12 cellular contexts compared by ENCODE assay signal in the genomic region with DNA sequence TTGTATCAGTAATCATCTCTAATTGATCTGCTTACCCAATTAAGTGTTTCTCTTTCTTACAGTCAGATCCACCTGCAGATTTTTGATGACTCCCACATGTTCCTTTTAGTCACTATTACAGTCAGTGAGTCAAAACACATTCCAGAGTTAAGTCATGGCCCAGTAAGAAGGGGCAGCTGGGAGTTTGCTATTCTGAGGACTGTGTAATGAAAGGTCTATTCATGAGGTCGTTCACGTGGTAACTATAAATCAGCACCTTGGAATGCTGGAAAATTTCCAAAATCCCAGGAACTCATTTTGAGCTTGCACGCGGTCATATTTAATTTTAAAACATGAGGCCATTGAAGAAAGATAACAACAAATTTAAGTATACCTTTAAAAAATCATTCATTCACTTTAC.
DNase-seq lines count a peak whose midpoint lies in the region; ATAC-seq, FAIRE-seq and TF ChIP-seq lines count a peak whose summit lies in the region.
"Had no signal": no experiment of that assay in that cellular context is flagged by ENCODE, and none has a peak within 500 bp of the region (broad histone marks: within the 10 kb centered on the region; RNA-seq: fewer than 3 reads in every experiment).

No MANE protein-coding gene starts in this region.

- H3K27me3 ChIP-seq in adipocyte (replicated peaks; ENCODE audit: control insufficient read depth, insufficient read depth, low read length) (no peaks in the 10 kb centered on the region), stomach smooth muscle (ENCODE audit: control insufficient read depth in 1 of 2, insufficient read depth in 2 of 2, low read length in 2 of 2) (no peaks in the 10 kb centered on the region), GM23338 (ENCODE audit: insufficient read depth) (no peaks in the 10 kb centered on the region)
- no peaks in the 10 kb centered on the region for H3K27me3 ChIP-seq in CD4-positive, alpha-beta memory T cell (ENCODE audit: insufficient read depth, low read length)

- H3K9me2 ChIP-seq in GM23338 (ENCODE audit: insufficient read depth): no peaks in the 10 kb centered on the region

- H3K4me1 Mint-ChIP-seq in CD4-positive, alpha-beta memory T cell: no peaks in the 10 kb centered on the region
- peaks cover 11% of the 10 kb centered on the region for H3K4me1 Mint-ChIP-seq in GM23338

- DNase-seq in DMS53 (lab: John Stamatoyannopoulos, UW) (peak; percentile 20), DMS53 treated with DMSO at 0.1 percent for 48 hours (lab: John Stamatoyannopoulos, UW; ENCODE audit: unreplicated experiment) (no peak), adipocyte (ENCODE audit: low read depth) (peak; percentile 87), left cardiac atrium (no peak), GM12891 (ENCODE audit: insufficient read length, low spot score) (no peak), GM23338 (ENCODE audit: low spot score) (no peak)
- DNase-seq in CD4-positive, alpha-beta memory T cell: no peak
- DNase-seq: activated T-cell treated with anti-CD3 and anti-CD28 coated beads, Interleukin-2, amount 50 U/mL, for 48 hours; MV-4-11; naive thymus-derived CD4-positive, alpha-beta T cell had no signal

- intact Hi-C loops in left cardiac atrium (cut with DNase I): no loop called here
- intact Hi-C loops in CD4-positive, alpha-beta memory T cell (cut with micrococcal nuclease): no loop called here

- CTCF ChIA-PET in CD4-positive, alpha-beta memory T cell (lab: Charles Lee; ENCODE audit: partially characterized antibody): no interaction called here

- H3K9me3 ChIP-seq in adipocyte (ENCODE audit: control insufficient read depth, low read length) (no peaks in the 10 kb centered on the region), stomach smooth muscle (ENCODE audit: control insufficient read depth in 2 of 2, low read length in 2 of 2) (no peaks in the 10 kb centered on the region)
- H3K9me3 ChIP-seq in CD4-positive, alpha-beta memory T cell (ENCODE audit: control insufficient read depth in 1 of 2, low read length in 2 of 2): no peaks in the 10 kb centered on the region

- H4K20me1 ChIP-seq in GM23338 (replicated peaks; ENCODE audit: insufficient read depth): no peaks in the 10 kb centered on the region

- H3K4me2 ChIP-seq in GM23338: no peak overlapping the region

- H3K4me3 ChIP-seq in adipocyte (ENCODE audit: low read length): no peak overlapping the region
- H3K4me3 ChIP-seq in stomach smooth muscle (ENCODE audit: low read length in 2 of 2): no peak overlapping the region
- no peak overlapping the region for H3K4me3 ChIP-seq in CD4-positive, alpha-beta memory T cell (ENCODE audit: low read length in 2 of 2)
- no peak overlapping the region for H3K4me3 ChIP-seq in GM23338

- H3K9ac ChIP-seq in adipocyte (ENCODE audit: low read length) (no peak overlapping the region), stomach smooth muscle (ENCODE audit: low read length in 2 of 2) (no peak overlapping the region)

- H3K27ac ChIP-seq in stomach smooth muscle (ENCODE audit: low read length) (peak overlapping the region; percentile 6), GM23338 (ENCODE audit: low read depth) (no peak overlapping the region)
- H3K27ac ChIP-seq in CD4-positive, alpha-beta memory T cell (ENCODE audit: low read depth, low read length): no peak overlapping the region

- peaks cover 17% of the 10 kb centered on the region for H3K4me1 ChIP-seq in adipocyte (ENCODE audit: control insufficient read depth, insufficient read depth, low read length)
- H3K4me1 ChIP-seq in stomach smooth muscle (ENCODE audit: control insufficient read depth, insufficient read depth, low read length): no peaks in the 10 kb centered on the region
- H3K4me1 ChIP-seq in CD4-positive, alpha-beta memory T cell (ENCODE audit: insufficient read depth, low read length): no peaks in the 10 kb centered on the region
- no peaks in the 10 kb centered on the region for H3K4me1 ChIP-seq in GM23338 (ENCODE audit: insufficient read depth)

- H3K27me3 Mint-ChIP-seq in CD4-positive, alpha-beta memory T cell: peaks cover 0 to 1% of the 10 kb centered on the region in 2 donors
- no peaks in the 10 kb centered on the region for H3K27me3 Mint-ChIP-seq in GM23338 (ENCODE audit: insufficient read depth, low read depth, poor library complexity)

- no peak for FAIRE-seq in GM12891 (lab: Jason Lieb, UNC)
- FAIRE-seq: A204.1 had no signal

- POLR2A ChIA-PET in CD4-positive, alpha-beta memory T cell (lab: Charles Lee; ENCODE audit: partially characterized antibody): no interaction called here

- H3K36me3 Mint-ChIP-seq in CD4-positive, alpha-beta memory T cell: no peaks in the 10 kb centered on the region
- no peaks in the 10 kb centered on the region for H3K36me3 Mint-ChIP-seq in GM23338 (ENCODE audit: low read depth)
- H3K36me3 Mint-ChIP-seq: naive thymus-derived CD4-positive, alpha-beta T cell had no signal

- TF ChIP-seq CTCF in GM23338 (conservative IDR thresholded peaks at IDR 0.05; ENCODE audit: low read depth in 2 of 2): no peak

- no peaks in the 10 kb centered on the region for H3F3A ChIP-seq in GM23338 (replicated peaks; ENCODE audit: low read depth)

- no peak overlapping the region for H2AFZ ChIP-seq in GM23338

- H3K9me3 Mint-ChIP-seq in CD4-positive, alpha-beta memory T cell: peaks cover 0 to 4% (median 0%) of the 10 kb centered on the region in 8 donors
- no peaks in the 10 kb centered on the region; the same call in 2 of the 3 replicates for H3K9me3 Mint-ChIP-seq in GM23338
- H3K9me3 Mint-ChIP-seq: naive thymus-derived CD4-positive, alpha-beta T cell had no signal

- no peaks in the 10 kb centered on the region for H3K79me2 ChIP-seq in GM23338 (replicated peaks; ENCODE audit: insufficient read depth)

- no peak for TF ChIP-seq POLR2A in GM12891 (IDR thresholded peaks at IDR 0.05; ENCODE audit: low read depth, low read length)

- H3K4me3 Mint-ChIP-seq in CD4-positive, alpha-beta memory T cell: no peak overlapping the region
- H3K4me3 Mint-ChIP-seq in GM23338: no peak overlapping the region
- H3K4me3 Mint-ChIP-seq: naive thymus-derived CD4-positive, alpha-beta T cell had no signal

- H3K36me3 ChIP-seq in adipocyte (ENCODE audit: control insufficient read depth, insufficient read depth, low read length, severe bottlenecking) (no peaks in the 10 kb centered on the region), stomach smooth muscle (ENCODE audit: control insufficient read depth in 2 of 2, insufficient read depth in 2 of 2, low read length in 2 of 2) (no peaks in the 10 kb centered on the region), GM23338 (ENCODE audit: insufficient read depth) (no peaks in the 10 kb centered on the region)
- no peaks in the 10 kb centered on the region for H3K36me3 ChIP-seq in CD4-positive, alpha-beta memory T cell (ENCODE audit: insufficient read depth, low read length)

- ATAC-seq in left cardiac atrium: peak; percentile 59 to 99
- ATAC-seq in GM23338: no peak
- ATAC-seq: naive thymus-derived CD4-positive, alpha-beta T cell had no signal

- no peak overlapping the region for H3K27ac Mint-ChIP-seq in CD4-positive, alpha-beta memory T cell
- H3K27ac Mint-ChIP-seq in GM23338: no peak overlapping the region
- H3K27ac Mint-ChIP-seq: naive thymus-derived CD4-positive, alpha-beta T cell had no signal

TF ChIP-seq in GM12891, 5 proteins besides CTCF, POLR2A, EP300 and RAD21:
- TF ChIP-seq POLR2AphosphoS5 (IDR thresholded peaks at IDR 0.05; ENCODE audit: low read depth, low read length) (no peak), PAX5 (IDR thresholded peaks at IDR 0.05; ENCODE audit: insufficient read depth, low read length, severe bottlenecking) (no peak), TAF1 (IDR thresholded peaks at IDR 0.05; ENCODE audit: low read depth, low read length) (no peak), POU2F2 (IDR thresholded peaks at IDR 0.05; ENCODE audit: low read depth, low read length) (no peak), SPI1 (IDR thresholded peaks at IDR 0.05; ENCODE audit: low read depth, low read length) (no peak)
TF ChIP-seq in GM12891: peak in this region for 0.

TF ChIP-seq in GM23338, 12 proteins besides CTCF, POLR2A, EP300 and RAD21:
- TF ChIP-seq EZH2phosphoT487 (IDR thresholded peaks at IDR 0.05; ENCODE audit: unreplicated experiment): no peak
- TF ChIP-seq, protein P1, sequence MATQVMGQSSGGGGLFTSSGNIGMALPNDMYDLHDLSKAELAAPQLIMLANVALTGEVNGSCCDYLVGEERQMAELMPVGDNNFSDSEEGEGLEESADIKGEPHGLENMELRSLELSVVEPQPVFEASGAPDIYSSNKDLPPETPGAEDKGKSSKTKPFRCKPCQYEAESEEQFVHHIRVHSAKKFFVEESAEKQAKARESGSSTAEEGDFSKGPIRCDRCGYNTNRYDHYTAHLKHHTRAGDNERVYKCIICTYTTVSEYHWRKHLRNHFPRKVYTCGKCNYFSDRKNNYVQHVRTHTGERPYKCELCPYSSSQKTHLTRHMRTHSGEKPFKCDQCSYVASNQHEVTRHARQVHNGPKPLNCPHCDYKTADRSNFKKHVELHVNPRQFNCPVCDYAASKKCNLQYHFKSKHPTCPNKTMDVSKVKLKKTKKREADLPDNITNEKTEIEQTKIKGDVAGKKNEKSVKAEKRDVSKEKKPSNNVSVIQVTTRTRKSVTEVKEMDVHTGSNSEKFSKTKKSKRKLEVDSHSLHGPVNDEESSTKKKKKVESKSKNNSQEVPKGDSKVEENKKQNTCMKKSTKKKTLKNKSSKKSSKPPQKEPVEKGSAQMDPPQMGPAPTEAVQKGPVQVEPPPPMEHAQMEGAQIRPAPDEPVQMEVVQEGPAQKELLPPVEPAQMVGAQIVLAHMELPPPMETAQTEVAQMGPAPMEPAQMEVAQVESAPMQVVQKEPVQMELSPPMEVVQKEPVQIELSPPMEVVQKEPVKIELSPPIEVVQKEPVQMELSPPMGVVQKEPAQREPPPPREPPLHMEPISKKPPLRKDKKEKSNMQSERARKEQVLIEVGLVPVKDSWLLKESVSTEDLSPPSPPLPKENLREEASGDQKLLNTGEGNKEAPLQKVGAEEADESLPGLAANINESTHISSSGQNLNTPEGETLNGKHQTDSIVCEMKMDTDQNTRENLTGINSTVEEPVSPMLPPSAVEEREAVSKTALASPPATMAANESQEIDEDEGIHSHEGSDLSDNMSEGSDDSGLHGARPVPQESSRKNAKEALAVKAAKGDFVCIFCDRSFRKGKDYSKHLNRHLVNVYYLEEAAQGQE (IDR thresholded peaks at IDR 0.05; ENCODE audit: unreplicated experiment): no peak
- TF ChIP-seq EZH2 (IDR thresholded peaks at IDR 0.05; ENCODE audit: low read depth, unreplicated experiment): no peak
- TF ChIP-seq JUNB (IDR thresholded peaks at IDR 0.05; ENCODE audit: unreplicated experiment): no peak

Comparison
In these comparisons a context has a peak if more than half of its experiments do, and no peak if none do; other contexts are left out.
1. DNase-seq: peak in DMS53 (single experiment) and adipocyte (single experiment); none in DMS53 treated with DMSO at 0.1 percent for 48 hours (single experiment), left cardiac atrium (single experiment), CD4-positive, alpha-beta memory T cell (0 of 5), GM12891 (single experiment) and GM23338 (single experiment).